Comparison of ENCODE assay signal across 6 cellular contexts in genomic region chr20:19000071-19000470, GRCh38.
"Had no signal": no experiment of that assay in that cellular context is flagged by ENCODE, and none has a peak within 500 bp of the region (broad histone marks: within the 10 kb centered on the region; RNA-seq: fewer than 3 reads in every experiment).

No MANE protein-coding gene starts in this region.

- ATAC-seq: GM23338, HepG2 had no signal

- H3K4me2 ChIP-seq: GM23338 had no signal

- H3K27ac ChIP-seq: HL-60 had no signal

- DNase-seq: H9, HCEC 1CT, KBM-7 had no signal

- H3K4me3 ChIP-seq: GM23338 had no signal
